19 cellular contexts compared by ENCODE assay signal in genomic region chr9:2180171-2180570, GRCh38.
A peak's percentile ranks its signal among the peaks of the same experiment; 100 is the strongest.
DNase-seq lines count a peak whose midpoint lies in the region; ATAC-seq and TF ChIP-seq lines count a peak whose summit lies in the region.
"Had no signal": no experiment of that assay in that cellular context is flagged by ENCODE, and none has a peak within 500 bp of the region (broad histone marks: within the 10 kb centered on the region; RNA-seq: fewer than 3 reads in every experiment).

No MANE protein-coding gene starts in this region.

- ATAC-seq in CD4-positive, CD25-positive, alpha-beta regulatory T cell (ENCODE audit: low read depth in 2 of 2) = no peak
- ATAC-seq in HG02884 (IDR thresholded peaks at IDR 0.05; ENCODE audit: unreplicated experiment) = no peak

- H3K27me3 Mint-ChIP-seq in CD4-positive, CD25-positive, alpha-beta regulatory T cell = no peaks in the 10 kb centered on the region
- H3K27me3 Mint-ChIP-seq in activated CD4-positive, alpha-beta memory T cell treated with anti-CD3 and anti-CD28 coated beads, Interleukin-2, amount 10 ng/mL, durations not matched to agents 7 days and 5 days = no peaks in the 10 kb centered on the region
- H3K27me3 Mint-ChIP-seq: stimulated activated naive CD8-positive, alpha-beta T cell treated with anti-CD3 and anti-CD28 coated beads, Interleukin-15, amount 100 ng/mL, for 72 hours had no signal

- no peak overlapping the region for H2AFZ ChIP-seq in neural cell (ENCODE audit: low read depth, low read length)

- H3K4me3 Mint-ChIP-seq in CD4-positive, CD25-positive, alpha-beta regulatory T cell = no peak overlapping the region
- no peak overlapping the region for H3K4me3 Mint-ChIP-seq in activated CD4-positive, alpha-beta memory T cell treated with anti-CD3 and anti-CD28 coated beads, Interleukin-2, amount 10 ng/mL, durations not matched to agents 7 days and 5 days
- H3K4me3 Mint-ChIP-seq: stimulated activated naive CD8-positive, alpha-beta T cell treated with anti-CD3 and anti-CD28 coated beads, Interleukin-15, amount 100 ng/mL, for 72 hours had no signal

- H3F3A ChIP-seq in neural cell (ENCODE audit: insufficient read depth, low read length, poor library complexity, severe bottlenecking) = no peaks in the 10 kb centered on the region

- H4K20me1 ChIP-seq in neural cell (ENCODE audit: insufficient read depth) = no peaks in the 10 kb centered on the region

- no peak for TF ChIP-seq RAD21 in neural cell (conservative IDR thresholded peaks at IDR 0.05)

- H3K9ac ChIP-seq in HUES6 (ENCODE audit: low read length) (no peak overlapping the region), neural cell (ENCODE audit: low read length) (peak overlapping the region; percentile 60)

- no peak overlapping the region for H3K4me3 ChIP-seq in CD4-positive, CD25-positive, alpha-beta regulatory T cell (ENCODE audit: low read depth, low read length)
- H3K4me3 ChIP-seq in HUES6 (ENCODE audit: low read depth, low read length) = no peak overlapping the region
- H3K4me3 ChIP-seq in neural cell (ENCODE audit: low read length) = peak overlapping the region; percentile 54
- H3K4me3 ChIP-seq: ascending aorta, vagina had no signal

- peak overlapping the region in 2 of 3 donors; percentile 18 to 85 for H3K27ac Mint-ChIP-seq in CD4-positive, CD25-positive, alpha-beta regulatory T cell
- H3K27ac Mint-ChIP-seq in activated CD4-positive, alpha-beta memory T cell treated with anti-CD3 and anti-CD28 coated beads, Interleukin-2, amount 10 ng/mL, durations not matched to agents 7 days and 5 days = no peak overlapping the region

- POLR2A ChIA-PET in activated CD4-positive, alpha-beta memory T cell treated with anti-CD3 and anti-CD28 coated beads, Interleukin-2, amount 10 ng/mL, durations not matched to agents 7 days and 5 days (lab: Charles Lee) = no interaction called here

- no peaks in the 10 kb centered on the region for H3K4me1 ChIP-seq in CD4-positive, CD25-positive, alpha-beta regulatory T cell (ENCODE audit: control insufficient read depth, insufficient read depth, low read length, poor library complexity, severe bottlenecking)
- H3K4me1 ChIP-seq in HUES6 (ENCODE audit: control insufficient read depth, insufficient read depth, low read length) = peaks cover 31% of the 10 kb centered on the region
- H3K4me1 ChIP-seq: ascending aorta, vagina had no signal

- H3K9me2 ChIP-seq in neural cell (ENCODE audit: insufficient read depth, low read length) = no peaks in the 10 kb centered on the region

- H3K4me2 ChIP-seq in neural cell (ENCODE audit: low read length) = peak overlapping the region; percentile 52

- TF ChIP-seq CTCF in neural cell (IDR thresholded peaks at IDR 0.05; ENCODE audit: poor library complexity, severe bottlenecking) = no peak

- peaks cover 4 to 23% (median 16%) of the 10 kb centered on the region in 4 donors for H3K4me1 Mint-ChIP-seq in CD4-positive, CD25-positive, alpha-beta regulatory T cell
- H3K4me1 Mint-ChIP-seq in activated CD4-positive, alpha-beta memory T cell treated with anti-CD3 and anti-CD28 coated beads, Interleukin-2, amount 10 ng/mL, durations not matched to agents 7 days and 5 days = no peaks in the 10 kb centered on the region
- H3K4me1 Mint-ChIP-seq: stimulated activated naive CD8-positive, alpha-beta T cell treated with anti-CD3 and anti-CD28 coated beads, Interleukin-15, amount 100 ng/mL, for 72 hours had no signal

- no peak for DNase-seq in CD4-positive, CD25-positive, alpha-beta regulatory T cell
- DNase-seq in cerebellum (ENCODE audit: low spot score) = peak; percentile 28
- no peak for DNase-seq in T1000 (lab: John Stamatoyannopoulos, UW)
- DNase-seq in activated CD4-positive, alpha-beta memory T cell treated with anti-CD3 and anti-CD28 coated beads, Interleukin-2, amount 10 ng/mL, durations not matched to agents 7 days and 5 days = no peak
- no peak for DNase-seq in activated naive CD4-positive, alpha-beta T cell treated with Interleukin-2 at 50 U/mL for 16 hours
- DNase-seq: activated effector memory CD4-positive, alpha-beta T cell treated with Interleukin-2 at 50 U/mL for 16 hours; AML-193; cortex of kidney; KBM-7; left cardiac atrium; posterior cingulate gyrus; stimulated activated CD4-positive, alpha-beta T cell treated with anti-CD3 and anti-CD28 coated beads, Interleukin-12 subunit alpha, Interleukin-12 subunit beta, amount 100 ng/mL, for 4 hours; stimulated activated naive CD8-positive, alpha-beta T cell treated with anti-CD3 and anti-CD28 coated beads, Interleukin-15, amount 100 ng/mL, for 72 hours; SW 1271 had no signal

- no peak overlapping the region for H3K27ac ChIP-seq in CD4-positive, CD25-positive, alpha-beta regulatory T cell (ENCODE audit: insufficient read depth, low read length, poor library complexity, severe bottlenecking)
- H3K27ac ChIP-seq in HUES6 (ENCODE audit: low read depth, low read length) (0 out of 2 replicates have a peak overlapping the region, but pooled peaks have one; percentile 7), neural cell (ENCODE audit: low read length) (peak overlapping the region; percentile 92)
- H3K27ac ChIP-seq: ascending aorta, vagina had no signal

- peak; percentile 54 for TF ChIP-seq EP300 in neural cell (conservative IDR thresholded peaks at IDR 0.05; ENCODE audit: poor library complexity, severe bottlenecking)

- peaks cover 23% of the 10 kb centered on the region for H3K36me3 Mint-ChIP-seq in CD4-positive, CD25-positive, alpha-beta regulatory T cell
- peaks cover 21% of the 10 kb centered on the region for H3K36me3 Mint-ChIP-seq in activated CD4-positive, alpha-beta memory T cell treated with anti-CD3 and anti-CD28 coated beads, Interleukin-2, amount 10 ng/mL, durations not matched to agents 7 days and 5 days (ENCODE audit: low read depth)

- no peaks in the 10 kb centered on the region for H3K9me3 ChIP-seq in CD4-positive, CD25-positive, alpha-beta regulatory T cell (ENCODE audit: control insufficient read depth in 2 of 2, low read length in 2 of 2)
- H3K9me3 ChIP-seq in HUES6 (ENCODE audit: control insufficient read depth, insufficient read depth, low read depth, low read length) = no peaks in the 10 kb centered on the region
- H3K9me3 ChIP-seq in neural cell (ENCODE audit: low read length) = no peaks in the 10 kb centered on the region
- H3K9me3 ChIP-seq: ascending aorta, vagina had no signal

- H3K27me3 ChIP-seq in CD4-positive, CD25-positive, alpha-beta regulatory T cell (ENCODE audit: control insufficient read depth, insufficient read depth, low read length) = no peaks in the 10 kb centered on the region
- no peaks in the 10 kb centered on the region for H3K27me3 ChIP-seq in HUES6 (ENCODE audit: control insufficient read depth, insufficient read depth, low read length)
- H3K27me3 ChIP-seq in neural cell (ENCODE audit: insufficient read depth, low read depth, low read length) = no peaks in the 10 kb centered on the region
- H3K27me3 ChIP-seq: ascending aorta, vagina had no signal

- H3K79me2 ChIP-seq in neural cell (replicated peaks; ENCODE audit: insufficient read depth, low read length) = no peaks in the 10 kb centered on the region

- H3K9me3 Mint-ChIP-seq in CD4-positive, CD25-positive, alpha-beta regulatory T cell = no peaks in the 10 kb centered on the region
- no peaks in the 10 kb centered on the region for H3K9me3 Mint-ChIP-seq in activated CD4-positive, alpha-beta memory T cell treated with anti-CD3 and anti-CD28 coated beads, Interleukin-2, amount 10 ng/mL, durations not matched to agents 7 days and 5 days
- H3K9me3 Mint-ChIP-seq: stimulated activated naive CD8-positive, alpha-beta T cell treated with anti-CD3 and anti-CD28 coated beads, Interleukin-15, amount 100 ng/mL, for 72 hours had no signal

- CTCF ChIA-PET in activated CD4-positive, alpha-beta memory T cell treated with anti-CD3 and anti-CD28 coated beads, Interleukin-2, amount 10 ng/mL, durations not matched to agents 7 days and 5 days (lab: Charles Lee) = interaction anchor here (1.8 to 5.0 kb wide), 2 partner anchors 47 to 93 kb away, joined by 7 to 17 read pairs; no protein-coding TSS in a partner anchor

- H3K36me3 ChIP-seq in CD4-positive, CD25-positive, alpha-beta regulatory T cell (ENCODE audit: control insufficient read depth, insufficient read depth, low read length) = peaks cover 29% of the 10 kb centered on the region
- H3K36me3 ChIP-seq in HUES6 (ENCODE audit: control insufficient read depth, insufficient read depth, low read length) (no peaks in the 10 kb centered on the region), neural cell (ENCODE audit: insufficient read depth, low read length) (no peaks in the 10 kb centered on the region)

TF ChIP-seq in neural cell, 6 proteins besides CTCF, POLR2A, EP300 and RAD21:
- no peak for TF ChIP-seq EZH2 (IDR thresholded peaks at IDR 0.05; ENCODE audit: borderline replicate concordance, insufficient read depth, low read length, poor library complexity, severe bottlenecking)
- TF ChIP-seq MXI1 (conservative IDR thresholded peaks at IDR 0.05; ENCODE audit: poor library complexity, severe bottlenecking) = no peak
- TF ChIP-seq SMC3 (conservative IDR thresholded peaks at IDR 0.05; ENCODE audit: poor library complexity) = no peak
- TF ChIP-seq TAF1 (IDR thresholded peaks at IDR 0.05; ENCODE audit: low read depth) = no peak
- peak; percentile 42 for TF ChIP-seq REST (IDR thresholded peaks at IDR 0.05; ENCODE audit: borderline replicate concordance)
- peak; percentile 38 for TF ChIP-seq POLR2AphosphoS5 (IDR thresholded peaks at IDR 0.05)
